Comparison of ENCODE assay signal across 8 cellular contexts in genomic region chr20:45407067-45407745, GRCh38. TPM values are rescaled to one million over a fixed set of nuclear protein-coding genes. Genes with fewer than 3 reads are reported as not detected.
DNase-seq lines count a peak whose midpoint lies in the region; ATAC-seq, FAIRE-seq and TF ChIP-seq lines count a peak whose summit lies in the region.

No MANE protein-coding gene starts in this region.

- no peak for FAIRE-seq in urothelium cell line (lab: Jason Lieb, UNC)

- intact Hi-C loops in esophagus muscularis mucosa (cut with DNase I), result loop anchor here (5.0 kb wide), 1 partner anchor 35 kb away; no protein-coding TSS in a partner anchor

- 4% methylated on average over 29 of the region's 30 CpGs for WGBS in esophagus muscularis mucosa

- peaks cover 27% of the 10 kb centered on the region for H3K36me3 ChIP-seq in WERI-Rb-1
- H3K36me3 ChIP-seq in esophagus muscularis mucosa, result peaks cover 24 to 37% (median 34%) of the 10 kb centered on the region in 4 donors

- TF ChIP-seq CTCF in WERI-Rb-1 (IDR thresholded peaks at IDR 0.05; ENCODE audit: low read depth, low read length) (no peak), esophagus muscularis mucosa (IDR thresholded peaks at IDR 0.05) (no peak)

- H3K9me3 ChIP-seq in WERI-Rb-1 (ENCODE audit: severe bottlenecking) (no peaks in the 10 kb centered on the region), esophagus muscularis mucosa (no peaks in the 10 kb centered on the region)

- peak overlapping the region; percentile 81 for H3K27ac ChIP-seq in WERI-Rb-1
- peak overlapping the region; percentile 96 to 99 (median 98) for H3K27ac ChIP-seq in esophagus muscularis mucosa (replicated peaks in 1 of 4)

- H3K4me3 ChIP-seq in WERI-Rb-1 (ENCODE audit: low read depth, low read length) (peak overlapping the region; percentile 94), esophagus muscularis mucosa (peak overlapping the region; percentile 80 to 95 (median 90))

- H3K27me3 ChIP-seq in WERI-Rb-1 (ENCODE audit: insufficient read depth, low read depth, severe bottlenecking) (no peaks in the 10 kb centered on the region), esophagus muscularis mucosa (no peaks in the 10 kb centered on the region)

- DNase-seq in NCI-H2081 (lab: John Stamatoyannopoulos, UW), result peak; percentile 29 to 35
- no peak for DNase-seq in NCI-H2081 treated with DMSO at 0.1 percent for 48 hours (lab: John Stamatoyannopoulos, UW)
- DNase-seq in WERI-Rb-1, result peak; percentile 43
- DNase-seq in esophagus muscularis mucosa (ENCODE audit: extremely low spot score), result no peak
- DNase-seq in mucosa of gallbladder (ENCODE audit: low spot score), result peak; percentile 20
- DNase-seq in urothelium cell line (ENCODE audit: low spot score), result peak; percentile 57

- TF ChIP-seq EP300 in esophagus muscularis mucosa (IDR thresholded peaks at IDR 0.05), result no peak

- ATAC-seq in HG03520 (IDR thresholded peaks at IDR 0.05; ENCODE audit: unreplicated experiment) (no peak), HG02870 (IDR thresholded peaks at IDR 0.05; ENCODE audit: unreplicated experiment) (no peak)

- peak; percentile 47 for TF ChIP-seq POLR2A in esophagus muscularis mucosa (IDR thresholded peaks at IDR 0.05; ENCODE audit: low read depth)

- peaks cover 15 to 53% (median 42%) of the 10 kb centered on the region in 4 donors for H3K4me1 ChIP-seq in esophagus muscularis mucosa

RNA-seq across cellular contexts. Expression of gene DBNDD2, which starts 0.9 kb away (rescaled TPM):
- total RNA-seq in esophagus muscularis mucosa (100 to 1,000 TPM in 2 of 4 donors, 10 to 100 TPM in 2; 63.0 to 130 (median 109) TPM), mucosa of gallbladder (48.0 TPM)

RNA-seq across cellular contexts. Expression of gene PIGT, which starts 8.7 kb away (rescaled TPM):
- 10 to 100 TPM; 64.4 to 90.9 (median 80.4) TPM for total RNA-seq in esophagus muscularis mucosa
- 98.3 TPM for total RNA-seq in mucosa of gallbladder

RNA-seq across cellular contexts. Expression of gene TP53TG5, which starts 29.1 kb away (rescaled TPM):
- 1 to 10 TPM in 2 of 4 donors, under 1 TPM in 1, not detected in 1; 0.17 to 2.1 (median 1.1) TPM for total RNA-seq in esophagus muscularis mucosa
- total RNA-seq in mucosa of gallbladder, result not detected

RNA-seq across cellular contexts. Expression of gene SYS1, which starts 44.2 kb away (rescaled TPM):
- total RNA-seq in esophagus muscularis mucosa (10 to 100 TPM; 28.2 to 48.4 (median 42.5) TPM), mucosa of gallbladder (41.3 TPM)

RNA-seq across cellular contexts. Expression of gene SDC4, which starts 59.0 kb away (rescaled TPM):
- total RNA-seq in esophagus muscularis mucosa (100 to 1,000 TPM in 1 of 4 donors, 10 to 100 TPM in 3; 61.9 to 177 (median 72.2) TPM), mucosa of gallbladder (118 TPM)

Comparison
In these comparisons a context has a peak if more than half of its experiments do, and no peak if none do; other contexts are left out.
1. DNase-seq: peak in NCI-H2081 (2 of 2), WERI-Rb-1 (single experiment), mucosa of gallbladder (single experiment) and urothelium cell line (single experiment); none in NCI-H2081 treated with DMSO at 0.1 percent for 48 hours (single experiment) and esophagus muscularis mucosa (single experiment).